ENCODE assay signal across 28 cellular contexts in the genomic region with DNA sequence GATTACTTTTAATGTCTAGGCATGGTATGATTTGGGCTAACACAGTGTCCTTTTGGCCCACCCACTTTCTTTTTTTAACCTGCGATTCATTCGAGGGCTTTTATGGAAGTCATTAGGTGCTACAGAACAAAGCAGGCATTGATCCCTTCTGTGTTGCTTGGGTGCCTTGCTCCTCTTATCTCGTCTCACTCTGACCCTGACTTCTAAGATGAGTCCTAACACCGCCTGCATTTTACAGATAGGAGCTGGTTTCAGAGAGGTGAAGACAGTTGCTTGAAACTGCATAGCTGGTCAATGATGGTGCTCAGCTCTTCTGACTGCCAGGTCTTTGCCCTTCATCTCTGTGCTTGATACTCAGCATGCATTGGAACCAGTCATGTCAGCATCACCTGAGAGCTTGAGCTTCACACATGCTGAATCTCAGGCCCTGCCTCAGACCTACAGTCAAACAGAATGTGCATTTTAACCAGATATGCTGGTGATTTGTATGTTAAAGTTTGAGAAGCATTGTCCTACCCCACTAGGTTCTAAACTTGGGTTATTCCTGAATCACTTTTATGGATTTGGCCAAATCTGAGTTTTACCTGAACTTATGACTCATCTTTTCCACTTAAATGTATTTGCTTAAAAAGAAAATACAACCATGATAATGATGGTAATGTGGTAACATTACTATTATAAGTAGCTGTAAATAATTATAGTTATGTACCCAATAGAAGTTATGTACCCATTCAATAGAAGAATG.
DNase-seq lines count a peak whose midpoint lies in the region; ATAC-seq, FAIRE-seq and TF ChIP-seq lines count a peak whose summit lies in the region.
"Had no signal": no experiment of that assay in that cellular context is flagged by ENCODE, and none has a peak within 500 bp of the region (broad histone marks: within the 10 kb centered on the region; RNA-seq: fewer than 3 reads in every experiment).

No MANE protein-coding gene starts in this region.

- H3K4me2 ChIP-seq in A549: no peak overlapping the region
- no peak overlapping the region; the same call in 1 of the 2 replicates for H3K4me2 ChIP-seq in K562 (ENCODE audit: insufficient read depth, low read length)

- H3K4me3 Mint-ChIP-seq in nephron progenitor cell: no peak overlapping the region
- H3K4me3 Mint-ChIP-seq: B cell; CD8-positive, alpha-beta T cell had no signal

- no peak overlapping the region for H2AFZ ChIP-seq in K562 (ENCODE audit: low read depth, low read length)

- TF ChIP-seq CTCF in A549 (IDR thresholded peaks at IDR 0.05) (no peak), K562 (IDR thresholded peaks at IDR 0.05 in 2 of 3, conservative IDR thresholded peaks at IDR 0.05 in 1 of 3; ENCODE audit: insufficient read depth in 2 of 3, low read depth in 1 of 3, low read length in 3 of 3) (no peak), nephron progenitor cell (IDR thresholded peaks at IDR 0.05) (no peak)

- FAIRE-seq in A549 (lab: Jason Lieb, UNC): peak; percentile 73
- FAIRE-seq in K562 (lab: Jason Lieb, UNC): peak; percentile 77
- FAIRE-seq: A204.1, GM12892, H1 had no signal

- no peak for TF ChIP-seq RAD21 in A549 (conservative IDR thresholded peaks at IDR 0.05 in 1 of 2, IDR thresholded peaks at IDR 0.05 in 1 of 2)
- no peak for TF ChIP-seq RAD21 in K562 (CRISPR knock-in tag; conservative IDR thresholded peaks at IDR 0.05 in 1 of 2, IDR thresholded peaks at IDR 0.05 in 1 of 2)

- no peaks in the 10 kb centered on the region for H4K20me1 ChIP-seq in K562 (replicated peaks; ENCODE audit: control insufficient read depth, insufficient read depth, low read length)

- no peak overlapping the region for H3K9ac ChIP-seq in K562 (ENCODE audit: insufficient read depth in 1 of 2, low read depth in 2 of 2, low read length in 2 of 2)

- H3K4me3 ChIP-seq in A549 (no peak overlapping the region), K562 (no peak overlapping the region)
- H3K4me3 ChIP-seq: SK-N-MC had no signal

- 91% methylated on average over 4 of the region's 4 CpGs for WGBS in A549 (ENCODE audit: missing lambda C conversion rate)
- 3% methylated on average over 3 of the region's 4 CpGs for WGBS in K562 (ENCODE audit: insufficient coverage, low coverage, missing lambda C conversion rate)

- H3K4me1 Mint-ChIP-seq in nephron progenitor cell: peaks cover 20% of the 10 kb centered on the region
- H3K4me1 Mint-ChIP-seq: B cell had no signal

- DNase-seq in A549 (ENCODE audit: low read depth in 1 of 2, low spot score in 1 of 2): no peak
- DNase-seq in OCI-M1 (lab: John Stamatoyannopoulos, UW): peak; percentile 28
- peak; percentile 34 to 72 (median 58) for DNase-seq in K562 (ENCODE audit: extremely low read depth in 1 of 4, low spot score in 3 of 4)
- DNase-seq in nephron progenitor cell: no peak
- no peak for DNase-seq in G401 (ENCODE audit: low spot score)
- no peak for DNase-seq in inferior parietal cortex (ENCODE audit: extremely low spot score)
- DNase-seq in A172 (ENCODE audit: low spot score): no peak
- DNase-seq: Calu3; CD8-positive, alpha-beta T cell; DMS79 treated with DMSO at 0.1 percent for 48 hours; HCEC 1CT; Karpas-422; NCI-H1092 treated with DMSO at 0.1 percent for 48 hours; NCI-H1436; NCI-H2029; NCI-H446 treated with DMSO at 0.1 percent for 48 hours; NCI-H526; NCI-H82; NK-92 treated with Interleukin-12 subunit alpha and Interleukin-12 subunit beta, amount 100 ng/mL, for 24 hours; SHP77 treated with DMSO at 0.1 percent for 48 hours had no signal

- H3K27me3 Mint-ChIP-seq in nephron progenitor cell (ENCODE audit: low read depth, poor library complexity): no peaks in the 10 kb centered on the region
- H3K27me3 Mint-ChIP-seq: B cell had no signal

- no peaks in the 10 kb centered on the region for H3K9me1 ChIP-seq in K562 (ENCODE audit: control insufficient read depth, insufficient read depth, low read length)

- no TSS peak for BruUV-seq in K562 (replicated peaks; lab: Mats Ljungman, UMichigan)

- intact Hi-C loops in K562 (cut with micrococcal nuclease): no loop called here

- H3K36me3 ChIP-seq in K562 (ENCODE audit: control insufficient read depth, insufficient read depth, low read length): no peaks in the 10 kb centered on the region

- CTCF ChIA-PET in A549 (lab: Yijun Ruan, JAX): interaction anchor here (0.5 to 1.6 kb wide), 3 partner anchors 399 to 487 kb away, joined by 3 to 4 read pairs (median 3); no protein-coding TSS in a partner anchor
- CTCF ChIA-PET in K562 (lab: Yijun Ruan, JAX; ENCODE audit: low intra/inter-chr PET ratio): no interaction called here

- H3K27ac ChIP-seq in A549 (no peak overlapping the region; a peak in 1 of 6 replicates), K562 (ENCODE audit: extremely low read depth, low read depth, low read length) (no peak overlapping the region)
- H3K27ac ChIP-seq: C4-2B, RWPE1 had no signal

- no peaks in the 10 kb centered on the region for H3K27me3 ChIP-seq in K562 (ENCODE audit: control insufficient read depth in 2 of 2, insufficient read depth in 2 of 2, low read length in 2 of 2)

- no peak for TF ChIP-seq EP300 in A549 (IDR thresholded peaks at IDR 0.05)
- peak; percentile 40; the same call in 1 of the 2 replicates for TF ChIP-seq EP300 in K562 (IDR thresholded peaks at IDR 0.05; ENCODE audit: low read length)

- H3K79me2 ChIP-seq in K562 (ENCODE audit: control insufficient read depth, insufficient read depth, low read length): no peaks in the 10 kb centered on the region

- TF ChIP-seq POLR2A in A549 (IDR thresholded peaks at IDR 0.05; ENCODE audit: low read length): no peak
- no peak for TF ChIP-seq POLR2A in K562 (conservative IDR thresholded peaks at IDR 0.05)

- in situ Hi-C loops in K562 (cut with MboI) (no loop called here), G401 (cut with HindIII; ENCODE audit: low sequenced_read_pairs) (no loop called here)

- POLR2A ChIA-PET in A549 (lab: Yijun Ruan, JAX): no interaction called here
- POLR2A ChIA-PET in K562 (lab: Yijun Ruan, JAX): no interaction called here

- no peak for ATAC-seq in A549
- peak; percentile 90 for ATAC-seq in K562
- ATAC-seq: CD8-positive, alpha-beta T cell; Panc1 had no signal

- H3K9me3 ChIP-seq in A549: no peaks in the 10 kb centered on the region
- H3K9me3 ChIP-seq in K562 (replicated peaks; ENCODE audit: control insufficient read depth, insufficient read depth, low read depth, low read length): no peaks in the 10 kb centered on the region

- H3K36me3 Mint-ChIP-seq in nephron progenitor cell (ENCODE audit: low read depth): peaks cover 17% of the 10 kb centered on the region
- H3K36me3 Mint-ChIP-seq: CD8-positive, alpha-beta T cell had no signal

- H3K9me3 Mint-ChIP-seq in nephron progenitor cell: no peaks in the 10 kb centered on the region
- H3K9me3 Mint-ChIP-seq: CD8-positive, alpha-beta T cell had no signal

- H3K4me1 ChIP-seq in A549 (peaks cover 27% of the 10 kb centered on the region), K562 (replicated peaks in 1 of 2; ENCODE audit: control insufficient read depth in 2 of 2, insufficient read depth in 2 of 2, low read length in 2 of 2) (peaks cover 0 to 3% of the 10 kb centered on the region in 2 experiments; a peak in 3 of 5 replicates)

- peak overlapping the region; percentile 23 for H3K27ac Mint-ChIP-seq in nephron progenitor cell
- H3K27ac Mint-ChIP-seq: B cell; CD8-positive, alpha-beta T cell had no signal

TF ChIP-seq in A549, 52 proteins besides CTCF, POLR2A, EP300 and RAD21:
- TF ChIP-seq FOSL2 (IDR thresholded peaks at IDR 0.05): no peak
- peak; percentile 74 for TF ChIP-seq FOSL2 (CRISPR knock-in tag; IDR thresholded peaks at IDR 0.05)
- TF ChIP-seq HEYL (CRISPR knock-in tag; IDR thresholded peaks at IDR 0.05): no peak
- TF ChIP-seq, protein P1, sequence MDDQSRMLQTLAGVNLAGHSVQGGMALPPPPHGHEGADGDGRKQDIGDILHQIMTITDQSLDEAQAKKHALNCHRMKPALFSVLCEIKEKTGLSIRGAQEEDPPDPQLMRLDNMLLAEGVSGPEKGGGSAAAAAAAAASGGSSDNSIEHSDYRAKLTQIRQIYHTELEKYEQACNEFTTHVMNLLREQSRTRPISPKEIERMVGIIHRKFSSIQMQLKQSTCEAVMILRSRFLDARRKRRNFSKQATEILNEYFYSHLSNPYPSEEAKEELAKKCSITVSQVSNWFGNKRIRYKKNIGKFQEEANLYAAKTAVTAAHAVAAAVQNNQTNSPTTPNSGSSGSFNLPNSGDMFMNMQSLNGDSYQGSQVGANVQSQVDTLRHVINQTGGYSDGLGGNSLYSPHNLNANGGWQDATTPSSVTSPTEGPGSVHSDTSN (IDR thresholded peaks at IDR 0.05): no peak

TF ChIP-seq in K562, 482 proteins besides CTCF, POLR2A, EP300 and RAD21 (continues in another document):
- TF ChIP-seq, protein P2, sequence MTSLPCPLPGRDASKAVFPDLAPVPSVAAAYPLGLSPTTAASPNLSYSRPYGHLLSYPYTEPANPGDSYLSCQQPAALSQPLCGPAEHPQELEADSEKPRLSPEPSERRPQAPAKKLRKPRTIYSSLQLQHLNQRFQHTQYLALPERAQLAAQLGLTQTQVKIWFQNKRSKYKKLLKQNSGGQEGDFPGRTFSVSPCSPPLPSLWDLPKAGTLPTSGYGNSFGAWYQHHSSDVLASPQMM (CRISPR knock-in tag; IDR thresholded peaks at IDR 0.05): no peak
- no peak for TF ChIP-seq CEBPG (CRISPR knock-in tag; IDR thresholded peaks at IDR 0.05)
- no peak for TF ChIP-seq CEBPG (tag; conservative IDR thresholded peaks at IDR 0.05 in 1 of 2, IDR thresholded peaks at IDR 0.05 in 1 of 2)
- no peak for TF ChIP-seq TRIM28 (IDR thresholded peaks at IDR 0.05)
- peak; percentile 86 for TF ChIP-seq TCF3 (CRISPR knock-in tag; IDR thresholded peaks at IDR 0.05)
- peak; percentile 62; the same call in 1 of the 2 replicates for TF ChIP-seq NCOR1 (IDR thresholded peaks at IDR 0.05)
- peak; percentile 72 for TF ChIP-seq CBFA2T2 (conservative IDR thresholded peaks at IDR 0.05)
- 0 out of 2 replicates have a peak, but pooled peaks have one; percentile 26 for TF ChIP-seq SMARCE1 (IDR thresholded peaks at IDR 0.05)
- peak; percentile 65 for TF ChIP-seq ZFP36 (IDR thresholded peaks at IDR 0.05; ENCODE audit: low read depth, low read length, partially characterized antibody)
- peak; percentile 11 for TF ChIP-seq MEIS2 (IDR thresholded peaks at IDR 0.05; ENCODE audit: partially characterized antibody)
- 0 out of 2 replicates have a peak, but pooled peaks have one; percentile 11 for TF ChIP-seq FOSL1 (tag; conservative IDR thresholded peaks at IDR 0.05)
- no peak for TF ChIP-seq ZNF143 (CRISPR knock-in tag; IDR thresholded peaks at IDR 0.05)
- peak; percentile 60 for TF ChIP-seq TEAD4 (IDR thresholded peaks at IDR 0.05; ENCODE audit: low read length)
- no peak for TF ChIP-seq TEAD4 (CRISPR knock-in tag; IDR thresholded peaks at IDR 0.05; ENCODE audit: borderline replicate concordance)
- peak in 1 of 2 experiments; percentile 14; a peak in 1 of 4 replicates for TF ChIP-seq RCOR1 (IDR thresholded peaks at IDR 0.05; ENCODE audit: borderline replicate concordance in 1 of 2, low read depth in 2 of 2, low read length in 2 of 2)
- TF ChIP-seq SIX5 (IDR thresholded peaks at IDR 0.05; ENCODE audit: borderline replicate concordance in 1 of 2, insufficient read depth in 1 of 2, low read depth in 1 of 2, low read length in 2 of 2): no peak
- no peak for TF ChIP-seq FOXM1 (IDR thresholded peaks at IDR 0.05; ENCODE audit: low read depth)
- no peak for TF ChIP-seq FOXM1 (CRISPR knock-in tag; IDR thresholded peaks at IDR 0.05; ENCODE audit: low read depth)

Comparison
In these comparisons a context has a peak if more than half of its experiments do, and no peak if none do; other contexts are left out.
1. DNase-seq: peak in OCI-M1 (single experiment) and K562 (4 of 4); none in A549 (0 of 2), nephron progenitor cell (single experiment), G401 (single experiment), inferior parietal cortex (single experiment) and A172 (single experiment).